Comparison of ENCODE assay signal across 16 cellular contexts in genomic region chr7:24970676-24971075, GRCh38. TPM values are rescaled to one million over a fixed set of nuclear protein-coding genes. Genes with fewer than 3 reads are reported as not detected.
DNase-seq lines count a peak whose midpoint lies in the region; ATAC-seq and TF ChIP-seq lines count a peak whose summit lies in the region.
"Had no signal": no experiment of that assay in that cellular context is flagged by ENCODE, and none has a peak within 500 bp of the region (broad histone marks: within the 10 kb centered on the region; RNA-seq: fewer than 3 reads in every experiment).

No MANE protein-coding gene starts in this region.

- no TSS peak for BruUV-seq in PC-3 (replicated peaks; lab: Mats Ljungman, UMichigan)

- no peak overlapping the region for H2AFZ ChIP-seq in PC-3 (ENCODE audit: low read length)
- peak overlapping the region; percentile 40 for H2AFZ ChIP-seq in osteoblast (ENCODE audit: low read length)

- H3K27me3 Mint-ChIP-seq in dendritic cell treated with granulocyte-macrophage colony-stimulating factor and Interleukin-4, amounts not matched to agents 40 ng/mL and 50 ng/mL, for 4 days, result no peaks in the 10 kb centered on the region
- H3K27me3 Mint-ChIP-seq: stimulated activated naive CD8-positive, alpha-beta T cell treated with anti-CD3 and anti-CD28 coated beads, Interleukin-15, amount 100 ng/mL, for 72 hours; T-cell had no signal

- H3K9me3 Mint-ChIP-seq in dendritic cell treated with granulocyte-macrophage colony-stimulating factor and Interleukin-4, amounts not matched to agents 40 ng/mL and 50 ng/mL, for 4 days, result no peaks in the 10 kb centered on the region
- H3K9me3 Mint-ChIP-seq: activated naive CD4-positive, alpha-beta T cell treated with anti-CD3 and anti-CD28 coated beads, Interleukin-2, amount 50 U/mL, for 72 hours; stimulated activated naive CD8-positive, alpha-beta T cell treated with anti-CD3 and anti-CD28 coated beads, Interleukin-15, amount 100 ng/mL, for 72 hours; T-cell had no signal

- H3K4me3 ChIP-seq in PC-3 (ENCODE audit: low read length) (no peak overlapping the region), osteoblast (ENCODE audit: insufficient read depth, low read length) (peak overlapping the region; percentile 47)
- H3K4me3 ChIP-seq: lung had no signal

- no peaks in the 10 kb centered on the region for H3K9me2 ChIP-seq in PC-3 (replicated peaks; ENCODE audit: low read length)

- POLR2A ChIA-PET in PC-3 (lab: Charles Lee; ENCODE audit: unreplicated experiment), result no interaction called here

- H3K79me2 ChIP-seq in PC-3 (ENCODE audit: low read length) (peaks cover 97% of the 10 kb centered on the region), osteoblast (ENCODE audit: insufficient read depth, low read length) (peaks cover 88% of the 10 kb centered on the region)

- intact Hi-C loops in PC-3 (cut with micrococcal nuclease), result loop anchor here (5.0 kb wide), 1 partner anchor 48 kb away; no protein-coding TSS in a partner anchor
- intact Hi-C loops in dendritic cell treated with granulocyte-macrophage colony-stimulating factor and Interleukin-4, amounts not matched to agents 40 ng/mL and 50 ng/mL, for 4 days (cut with micrococcal nuclease), result no loop called here

- H3K9ac ChIP-seq in PC-3 (ENCODE audit: low read length), result no peak overlapping the region

- peaks cover 54% of the 10 kb centered on the region for H3K4me1 ChIP-seq in PC-3 (ENCODE audit: insufficient read depth, low read length)
- H3K4me1 ChIP-seq in osteoblast (ENCODE audit: insufficient read depth, low read length), result peaks cover 54% of the 10 kb centered on the region

- H3K9me3 ChIP-seq in PC-3 (ENCODE audit: low read length) (no peaks in the 10 kb centered on the region), osteoblast (ENCODE audit: low read depth, low read length) (no peaks in the 10 kb centered on the region)

- H3K27ac Mint-ChIP-seq in dendritic cell treated with granulocyte-macrophage colony-stimulating factor and Interleukin-4, amounts not matched to agents 40 ng/mL and 50 ng/mL, for 4 days, result peak overlapping the region; percentile 72

- H3K27me3 ChIP-seq in PC-3 (ENCODE audit: low read length) (no peaks in the 10 kb centered on the region), osteoblast (ENCODE audit: insufficient read depth, low read length) (no peaks in the 10 kb centered on the region)

- H3K36me3 ChIP-seq in PC-3 (ENCODE audit: low read depth, low read length) (no peaks in the 10 kb centered on the region), osteoblast (ENCODE audit: insufficient read depth, low read length) (no peaks in the 10 kb centered on the region)

- ATAC-seq in PC-3, result no peak
- ATAC-seq in HG02870 (IDR thresholded peaks at IDR 0.05; ENCODE audit: unreplicated experiment), result no peak
- ATAC-seq in GM19328 (IDR thresholded peaks at IDR 0.05; ENCODE audit: unreplicated experiment), result no peak

- H4K20me1 ChIP-seq in PC-3 (ENCODE audit: low read length) (peaks cover 30% of the 10 kb centered on the region), osteoblast (ENCODE audit: insufficient read depth, low read length) (no peaks in the 10 kb centered on the region)

- TF ChIP-seq CTCF in PC-3 (conservative IDR thresholded peaks at IDR 0.05; ENCODE audit: low read depth, low read length), result no peak
- TF ChIP-seq CTCF in osteoblast (IDR thresholded peaks at IDR 0.05; ENCODE audit: extremely low read depth, low read depth, low read length), result no peak

- no peak overlapping the region for H3K27ac ChIP-seq in PC-3 (ENCODE audit: low read length)
- H3K27ac ChIP-seq in osteoblast (ENCODE audit: low read depth, low read length), result peak overlapping the region; percentile 96

- peaks cover 59% of the 10 kb centered on the region for H3K4me1 Mint-ChIP-seq in dendritic cell treated with granulocyte-macrophage colony-stimulating factor and Interleukin-4, amounts not matched to agents 40 ng/mL and 50 ng/mL, for 4 days (ENCODE audit: low read depth)

- H3K4me3 Mint-ChIP-seq in dendritic cell treated with granulocyte-macrophage colony-stimulating factor and Interleukin-4, amounts not matched to agents 40 ng/mL and 50 ng/mL, for 4 days, result no peak overlapping the region

- H3K36me3 Mint-ChIP-seq in dendritic cell treated with granulocyte-macrophage colony-stimulating factor and Interleukin-4, amounts not matched to agents 40 ng/mL and 50 ng/mL, for 4 days (ENCODE audit: low read depth), result peaks cover 22% of the 10 kb centered on the region

- DNase-seq in EH (ENCODE audit: low read depth) (peak; percentile 45), PC-3 (no peak), osteoblast (ENCODE audit: insufficient read length, low spot score, missing footprints) (no peak), COLO668 (lab: John Stamatoyannopoulos, UW; ENCODE audit: unreplicated experiment) (no peak)
- DNase-seq in stimulated activated naive CD4-positive, alpha-beta T cell treated with Interleukin-2 at 50 U/mL for 16 hours (lab: John Stamatoyannopoulos, UW), result no peak
- DNase-seq: COR-L47; hippocampal formation; NCI-H1436; stimulated activated CD4-positive, alpha-beta T cell treated with anti-CD3 and anti-CD28 coated beads, Interleukin-4, amount 100 ng/mL, for 1 hour; stimulated activated naive CD8-positive, alpha-beta T cell treated with anti-CD3 and anti-CD28 coated beads, Interleukin-15, amount 100 ng/mL, for 72 hours; T-cell had no signal

- H3F3A ChIP-seq in PC-3 (ENCODE audit: low read length, unreplicated experiment), result no peaks in the 10 kb centered on the region

- CTCF ChIA-PET in PC-3 (lab: Charles Lee), result no interaction called here

- H3K4me2 ChIP-seq in PC-3 (ENCODE audit: low read length) (0 out of 2 replicates have a peak overlapping the region, but pooled peaks have one; percentile 2), osteoblast (ENCODE audit: insufficient read depth, low read length) (peak overlapping the region; percentile 61)

RNA-seq across cellular contexts. Expression of gene OSBPL3, which starts 9.3 kb away (rescaled TPM):
- 10.5 and 11.6 TPM in 2 replicates for total RNA-seq in PC-3 (2014; rRNA removed)
- 30.8 and 37.7 TPM in 2 replicates for total RNA-seq in osteoblast
